ENCODE assay signal across 9 cellular contexts in genomic region chr7:7177044-7177517, GRCh38. TPM values are rescaled to one million over a fixed set of nuclear protein-coding genes. Genes with fewer than 3 reads are reported as not detected.
DNase-seq lines count a peak whose midpoint lies in the region; ATAC-seq, FAIRE-seq and TF ChIP-seq lines count a peak whose summit lies in the region.
"Had no signal": no experiment of that assay in that cellular context is flagged by ENCODE, and none has a peak within 500 bp of the region (broad histone marks: within the 10 kb centered on the region; RNA-seq: fewer than 3 reads in every experiment).

No MANE protein-coding gene starts in this region.

- intact Hi-C loops in left ventricle myocardium superior (cut with micrococcal nuclease) (no loop called here), posterior cingulate gyrus (cut with DNase I) (no loop called here)

- no peak for TF ChIP-seq CTCF in fibroblast of the aortic adventitia (IDR thresholded peaks at IDR 0.05; ENCODE audit: insufficient read depth, low read length)

- DNase-seq in HCEC 1CT (peak; percentile 90), SW 1271 (lab: John Stamatoyannopoulos, UW) (peak; percentile 81 to 96), fibroblast of the aortic adventitia (ENCODE audit: low read depth) (peak; percentile 81), small intestine (peak; percentile 83), left ventricle myocardium superior (no peak), posterior cingulate gyrus (no peak), NCI-H1048 (lab: John Stamatoyannopoulos, UW) (no peak)
- DNase-seq: colonic mucosa had no signal

- no peaks in the 10 kb centered on the region for H3K27me3 ChIP-seq in small intestine (ENCODE audit: control insufficient read depth in 2 of 2, insufficient read depth in 2 of 2, low read length in 2 of 2)
- H3K27me3 ChIP-seq: colonic mucosa had no signal

- no peaks in the 10 kb centered on the region for H3K4me1 ChIP-seq in small intestine (ENCODE audit: control insufficient read depth in 2 of 2, insufficient read depth in 1 of 2, low read depth in 1 of 2, low read length in 1 of 2)
- H3K4me1 ChIP-seq: colonic mucosa had no signal

- no peak for FAIRE-seq in small intestine (lab: Jason Lieb, UNC)
- FAIRE-seq: GM12891 had no signal

- no peaks in the 10 kb centered on the region for H3K9me3 ChIP-seq in small intestine (ENCODE audit: control insufficient read depth, low read depth)
- H3K9me3 ChIP-seq: colonic mucosa had no signal

- no peak overlapping the region for H3K4me3 ChIP-seq in fibroblast of the aortic adventitia (ENCODE audit: low read depth, low read length)
- no peak overlapping the region for H3K4me3 ChIP-seq in small intestine (ENCODE audit: low read depth in 1 of 2, low read length in 2 of 2)
- H3K4me3 ChIP-seq: colonic mucosa had no signal

- H3K36me3 ChIP-seq in small intestine (ENCODE audit: control insufficient read depth in 2 of 2, insufficient read depth in 2 of 2, low read length in 2 of 2) = no peaks in the 10 kb centered on the region
- H3K36me3 ChIP-seq: colonic mucosa had no signal

- no peak overlapping the region for H3K27ac ChIP-seq in small intestine (ENCODE audit: low read depth in 1 of 2, low read length in 1 of 2)
- H3K27ac ChIP-seq: colonic mucosa had no signal

- WGBS in small intestine, 3 donors = 10 to 63% (median 39%) methylated on average over 1 of the region's 1 CpG

- no peak for ATAC-seq in left ventricle myocardium superior

RNA-seq across cellular contexts. Expression of gene C1GALT1, which starts 5.3 kb away (rescaled TPM):
- 14.0 and 90.0 TPM in 2 replicates for total RNA-seq in fibroblast of the aortic adventitia (ENCODE audit: low replicate concordance)
- polyA plus RNA-seq in small intestine = 10 to 100 TPM in 2 of 3 donors, 1 to 10 TPM in 1; 10.0 to 17.5 (median 10.7) TPM
- total RNA-seq in left ventricle myocardium superior = 19.4 TPM

Comparison
In these comparisons a context has a peak if more than half of its experiments do, and no peak if none do; other contexts are left out.
1. DNase-seq: peak in HCEC 1CT (single experiment), SW 1271 (2 of 2), fibroblast of the aortic adventitia (single experiment) and small intestine (single experiment); none in left ventricle myocardium superior (single experiment), posterior cingulate gyrus (0 of 10) and NCI-H1048 (single experiment).